ENCODE assay signal across 1 cellular context in genomic region chr1:20508411-20508771, GRCh38.
TF ChIP-seq lines count a peak whose summit lies in the region.

No MANE protein-coding gene starts in this region.

TF ChIP-seq in endothelial cell of umbilical vein, 7 proteins besides CTCF, POLR2A, EP300 and RAD21:
- TF ChIP-seq POLR2AphosphoS5 (IDR thresholded peaks at IDR 0.05; ENCODE audit: insufficient read depth, low read depth, low read length) (no peak), EZH2 (IDR thresholded peaks at IDR 0.05; ENCODE audit: borderline replicate concordance, low read depth, low read length, severe bottlenecking) (no peak), MAX (IDR thresholded peaks at IDR 0.05; ENCODE audit: insufficient read depth, insufficient read length) (no peak), GATA2 (IDR thresholded peaks at IDR 0.05; ENCODE audit: insufficient read depth, insufficient read length, low read depth, low read length) (no peak), JUN (IDR thresholded peaks at IDR 0.05; ENCODE audit: borderline replicate concordance, insufficient read depth, insufficient read length, low read depth) (no peak), MYC (IDR thresholded peaks at IDR 0.05; ENCODE audit: low read depth, low read length) (no peak), FOS (IDR thresholded peaks at IDR 0.05; ENCODE audit: borderline replicate concordance, insufficient read depth, low read length) (no peak)
TF ChIP-seq in endothelial cell of umbilical vein: peak in this region for 0.
